Comparison of ENCODE assay signal across 8 cellular contexts in genomic region chrX:150573702-150574101, GRCh38. TPM values are rescaled to one million over a fixed set of nuclear protein-coding genes. Genes with fewer than 3 reads are reported as not detected.
DNase-seq lines count a peak whose midpoint lies in the region; ATAC-seq lines count a peak whose summit lies in the region.

No MANE protein-coding gene starts in this region.

- intact Hi-C loops in activated CD4-positive, alpha-beta T cell treated with anti-CD3 and anti-CD28 coated beads for 36 hours (cut with DNase I, micrococcal nuclease), result loop anchor here (2.0 to 5.0 kb wide), 8 partner anchors 63 to 824 kb away; partner anchors contain the start of genes MAMLD1 (in 1 of the 2) and VMA21 (in 1 of the 2)
- intact Hi-C loops in right cardiac atrium (cut with DNase I), result no loop called here

- DNase-seq in activated CD4-positive, alpha-beta T cell treated with anti-CD3 and anti-CD28 coated beads for 36 hours, result peak; percentile 57
- DNase-seq in activated CD4-positive, alpha-beta T cell treated with anti-CD3 and anti-CD28 coated beads for 1 hour, result no peak
- DNase-seq in activated T-cell treated with anti-CD3 and anti-CD28 coated beads, Interleukin-2, amount 50 U/mL, for 48 hours, result peak; percentile 65 to 66
- DNase-seq in stimulated activated CD4-positive, alpha-beta T cell treated with anti-CD3 and anti-CD28 coated beads, Interleukin-2, amount 100 ng/mL, for 24 hours, result peak; percentile 43 to 44
- DNase-seq in substantia nigra (lab: John Stamatoyannopoulos, UW), result no peak
- DNase-seq in HK-2 (ENCODE audit: unreplicated experiment), result no peak
- DNase-seq in right cardiac atrium, result no peak

- CTCF ChIA-PET in activated CD4-positive, alpha-beta T cell treated with anti-CD3 and anti-CD28 coated beads for 36 hours (lab: Charles Lee), result no interaction called here

- no peaks in the 10 kb centered on the region for H3K27me3 Mint-ChIP-seq in activated CD4-positive, alpha-beta T cell treated with anti-CD3 and anti-CD28 coated beads for 36 hours

- H3K9me3 ChIP-seq in right cardiac atrium (ENCODE audit: control insufficient read depth, low read length), result no peaks in the 10 kb centered on the region

- no peak overlapping the region for H3K4me3 ChIP-seq in right cardiac atrium (ENCODE audit: low read length)

- no peaks in the 10 kb centered on the region for H3K27me3 ChIP-seq in right cardiac atrium (ENCODE audit: control insufficient read depth, insufficient read depth)

- H3K27ac ChIP-seq in substantia nigra (ENCODE audit: low read depth, low read length, poor library complexity, severe bottlenecking) (no peak overlapping the region), right cardiac atrium (ENCODE audit: low read length) (no peak overlapping the region)

- WGBS in right cardiac atrium, result 87% methylated on average over 4 of the region's 4 CpGs

- H3K27ac Mint-ChIP-seq in activated CD4-positive, alpha-beta T cell treated with anti-CD3 and anti-CD28 coated beads for 36 hours, result peak overlapping the region; percentile 93

- no peak for ATAC-seq in activated CD4-positive, alpha-beta T cell treated with anti-CD3 and anti-CD28 coated beads for 36 hours
- ATAC-seq in HG02852 (IDR thresholded peaks at IDR 0.05; ENCODE audit: unreplicated experiment) (peak; percentile 30), right cardiac atrium (no peak)

- POLR2A ChIA-PET in activated CD4-positive, alpha-beta T cell treated with anti-CD3 and anti-CD28 coated beads for 36 hours (lab: Charles Lee), result no interaction called here

- H3K36me3 Mint-ChIP-seq in activated CD4-positive, alpha-beta T cell treated with anti-CD3 and anti-CD28 coated beads for 36 hours (ENCODE audit: low read depth), result peaks cover 3% of the 10 kb centered on the region

- H3K4me1 Mint-ChIP-seq in activated CD4-positive, alpha-beta T cell treated with anti-CD3 and anti-CD28 coated beads for 36 hours, result peaks cover 85% of the 10 kb centered on the region

- peaks cover 7% of the 10 kb centered on the region for H3K4me1 ChIP-seq in right cardiac atrium (ENCODE audit: control insufficient read depth, insufficient read depth, low read length)

- no peaks in the 10 kb centered on the region for H3K9me3 Mint-ChIP-seq in activated CD4-positive, alpha-beta T cell treated with anti-CD3 and anti-CD28 coated beads for 36 hours (ENCODE audit: low read depth)

- peak overlapping the region; percentile 58 for H3K4me3 Mint-ChIP-seq in activated CD4-positive, alpha-beta T cell treated with anti-CD3 and anti-CD28 coated beads for 36 hours

RNA-seq across cellular contexts. Expression of gene MTM1, which starts 5.3 kb away (rescaled TPM):
- total RNA-seq in activated CD4-positive, alpha-beta T cell treated with anti-CD3 and anti-CD28 coated beads for 36 hours, result 10 to 100 TPM; 23.1 to 31.3 TPM
- 10 to 100 TPM; 13.8 to 16.9 (median 15.2) TPM for total RNA-seq in right cardiac atrium
- polyA plus RNA-seq in right cardiac atrium, result 4.0 TPM

Comparison
In these comparisons a context has a peak if more than half of its experiments do, and no peak if none do; other contexts are left out.
1. DNase-seq: peak in activated CD4-positive, alpha-beta T cell treated with anti-CD3 and anti-CD28 coated beads for 36 hours (single experiment), activated T-cell treated with anti-CD3 and anti-CD28 coated beads, Interleukin-2, amount 50 U/mL, for 48 hours (2 of 2) and stimulated activated CD4-positive, alpha-beta T cell treated with anti-CD3 and anti-CD28 coated beads, Interleukin-2, amount 100 ng/mL, for 24 hours (2 of 2); none in activated CD4-positive, alpha-beta T cell treated with anti-CD3 and anti-CD28 coated beads for 1 hour (single experiment), substantia nigra (0 of 49), HK-2 (single experiment) and right cardiac atrium (0 of 3).
2. intact Hi-C loops: an anchor here in activated CD4-positive, alpha-beta T cell treated with anti-CD3 and anti-CD28 coated beads for 36 hours (2.0 to 5.0 kb wide); none called in right cardiac atrium.